Comparison of ENCODE assay signal across 13 cellular contexts in the genomic region with DNA sequence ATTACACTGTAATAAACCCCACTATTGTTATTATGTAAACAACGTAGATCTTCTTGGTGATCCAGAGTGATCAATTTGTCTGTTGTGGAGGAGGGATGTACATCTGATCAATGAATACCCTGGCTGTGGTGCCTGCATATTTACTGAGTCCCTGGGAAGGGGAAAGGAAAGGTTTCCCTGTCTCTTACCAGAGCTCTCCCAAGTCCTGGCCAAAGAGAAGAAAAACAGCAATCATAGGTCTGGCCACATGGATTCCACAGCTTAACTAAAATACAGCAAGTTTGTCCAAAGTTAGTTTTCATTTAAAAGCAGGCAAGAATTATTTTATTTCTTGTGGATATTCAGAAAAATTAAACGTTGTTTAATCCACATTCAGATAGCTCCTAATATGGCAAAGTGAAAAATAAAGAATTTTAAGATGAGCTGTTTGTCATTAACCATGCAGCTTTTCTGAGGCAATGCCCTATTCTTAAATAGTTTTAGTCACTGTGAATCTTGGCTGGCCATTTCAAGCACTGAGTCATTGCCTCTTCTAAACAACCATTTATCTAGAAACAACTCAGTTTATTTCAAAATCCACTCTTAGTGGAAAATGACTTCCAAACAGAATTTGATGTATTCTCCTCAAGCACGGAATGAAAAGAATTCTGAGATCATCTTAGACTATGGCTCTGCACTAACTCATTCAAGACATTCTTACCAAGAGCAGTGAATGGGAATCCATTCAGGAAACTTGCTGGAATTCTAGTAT.
DNase-seq lines count a peak whose midpoint lies in the region; ATAC-seq lines count a peak whose summit lies in the region.
"Had no signal": no experiment of that assay in that cellular context is flagged by ENCODE, and none has a peak within 500 bp of the region (broad histone marks: within the 10 kb centered on the region; RNA-seq: fewer than 3 reads in every experiment).

No MANE protein-coding gene starts in this region.

- H3K9me3 Mint-ChIP-seq in activated naive CD4-positive, alpha-beta T cell treated with anti-CD3 and anti-CD28 coated beads, Interleukin-2, amount 10 ng/mL, durations not matched to agents 7 days and 5 days, result peaks cover 6% of the 10 kb centered on the region

- DNase-seq in GM03348 (ENCODE audit: low spot score) (peak; percentile 56), astrocyte of the hippocampus (ENCODE audit: low read depth, low spot score) (peak; percentile 90), left ventricle myocardium superior (no peak), skeletal muscle cell (ENCODE audit: low read depth) (peak; percentile 85), NCI-H2081 (lab: John Stamatoyannopoulos, UW) (no peak)
- DNase-seq in activated naive CD4-positive, alpha-beta T cell treated with anti-CD3 and anti-CD28 coated beads, Interleukin-2, amount 10 ng/mL, durations not matched to agents 7 days and 5 days, result no peak
- DNase-seq: activated CD8-positive, alpha-beta memory T cell treated with anti-CD3 and anti-CD28 coated beads for 24 hours; cerebellar nuclear complex had no signal

- ATAC-seq in left ventricle myocardium superior (peak; percentile 88), GM21528 (IDR thresholded peaks at IDR 0.05; ENCODE audit: low FRiP score, unreplicated experiment) (no peak), HG03280 (IDR thresholded peaks at IDR 0.05; ENCODE audit: unreplicated experiment) (no peak)
- ATAC-seq: left lobe of liver had no signal

- no peak overlapping the region for H3K27ac Mint-ChIP-seq in activated naive CD4-positive, alpha-beta T cell treated with anti-CD3 and anti-CD28 coated beads, Interleukin-2, amount 10 ng/mL, durations not matched to agents 7 days and 5 days

- no peak overlapping the region for H3K4me3 Mint-ChIP-seq in activated naive CD4-positive, alpha-beta T cell treated with anti-CD3 and anti-CD28 coated beads, Interleukin-2, amount 10 ng/mL, durations not matched to agents 7 days and 5 days

- CTCF ChIA-PET in activated naive CD4-positive, alpha-beta T cell treated with anti-CD3 and anti-CD28 coated beads, Interleukin-2, amount 10 ng/mL, durations not matched to agents 7 days and 5 days (lab: Charles Lee), result no interaction called here

- H3K4me1 Mint-ChIP-seq in activated naive CD4-positive, alpha-beta T cell treated with anti-CD3 and anti-CD28 coated beads, Interleukin-2, amount 10 ng/mL, durations not matched to agents 7 days and 5 days, result no peaks in the 10 kb centered on the region

- H3K27me3 Mint-ChIP-seq in activated naive CD4-positive, alpha-beta T cell treated with anti-CD3 and anti-CD28 coated beads, Interleukin-2, amount 10 ng/mL, durations not matched to agents 7 days and 5 days, result no peaks in the 10 kb centered on the region

- intact Hi-C loops in left ventricle myocardium superior (cut with micrococcal nuclease), result no loop called here

- H3K36me3 Mint-ChIP-seq in activated naive CD4-positive, alpha-beta T cell treated with anti-CD3 and anti-CD28 coated beads, Interleukin-2, amount 10 ng/mL, durations not matched to agents 7 days and 5 days, result no peaks in the 10 kb centered on the region

- no peak overlapping the region for H3K4me3 ChIP-seq in skeletal muscle cell (ENCODE audit: low read depth, low read length)
- H3K4me3 ChIP-seq: Peyer's patch, tibial nerve had no signal

Comparison
In these comparisons a context has a peak if more than half of its experiments do, and no peak if none do; other contexts are left out.
1. DNase-seq: peak in GM03348 (single experiment), astrocyte of the hippocampus (single experiment) and skeletal muscle cell (single experiment); none in left ventricle myocardium superior (single experiment), activated naive CD4-positive, alpha-beta T cell treated with anti-CD3 and anti-CD28 coated beads, Interleukin-2, amount 10 ng/mL, durations not matched to agents 7 days and 5 days (single experiment) and NCI-H2081 (0 of 2).